20 cellular contexts compared by ENCODE assay signal in the genomic region with DNA sequence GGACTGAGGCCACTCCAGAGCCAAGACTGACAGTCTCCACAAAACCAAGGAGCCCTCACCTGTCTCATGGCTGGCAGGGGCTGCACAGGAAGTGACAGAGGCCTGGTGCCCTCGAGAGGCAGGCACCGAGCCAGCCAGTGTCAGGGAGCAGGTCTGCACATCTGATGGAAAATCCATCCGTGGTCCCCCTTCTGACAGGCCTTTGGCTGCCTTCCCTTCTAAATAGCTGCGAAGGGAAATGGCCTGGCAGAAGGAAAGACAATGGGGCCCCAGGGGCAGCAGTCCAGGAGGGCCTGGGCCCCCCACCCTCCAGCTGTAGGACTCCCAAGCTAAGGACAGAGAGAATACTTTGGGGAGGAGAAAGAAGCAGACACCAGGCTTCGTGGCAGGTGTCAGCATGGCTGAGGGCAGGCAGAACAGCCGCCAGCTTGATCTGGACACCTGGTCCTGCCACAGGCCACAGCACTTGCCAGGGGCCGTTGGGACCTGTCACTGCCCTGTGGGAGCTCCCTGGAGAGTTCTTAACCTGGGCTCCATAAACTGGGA. TPM values are rescaled to one million over a fixed set of nuclear protein-coding genes. Genes with fewer than 3 reads are reported as not detected.
DNase-seq lines count a peak whose midpoint lies in the region; ATAC-seq, FAIRE-seq and TF ChIP-seq lines count a peak whose summit lies in the region.
"Had no signal": no experiment of that assay in that cellular context is flagged by ENCODE, and none has a peak within 500 bp of the region (broad histone marks: within the 10 kb centered on the region; RNA-seq: fewer than 3 reads in every experiment).

No MANE protein-coding gene starts in this region.

- H3K27ac Mint-ChIP-seq in CD14-positive monocyte = no peak overlapping the region
- H3K27ac Mint-ChIP-seq in nephron = peak overlapping the region in 2 of 3 experiments; percentile 70 to 76
- H3K27ac Mint-ChIP-seq: stimulated activated effector memory CD8-positive, alpha-beta T cell treated with anti-CD3 and anti-CD28 coated beads, Interleukin-12 subunit alpha, Interleukin-12 subunit beta, amount 100 ng/mL, for 72 hours had no signal

- H3K36me3 Mint-ChIP-seq in CD14-positive monocyte (no peaks in the 10 kb centered on the region), nephron (ENCODE audit: low read depth) (no peaks in the 10 kb centered on the region)
- H3K36me3 Mint-ChIP-seq: stimulated activated effector memory CD8-positive, alpha-beta T cell treated with anti-CD3 and anti-CD28 coated beads, Interleukin-12 subunit alpha, Interleukin-12 subunit beta, amount 100 ng/mL, for 72 hours had no signal

- H3K4me1 Mint-ChIP-seq in CD14-positive monocyte (no peaks in the 10 kb centered on the region), nephron (peaks cover 83% of the 10 kb centered on the region)
- H3K4me1 Mint-ChIP-seq: stimulated activated effector memory CD8-positive, alpha-beta T cell treated with anti-CD3 and anti-CD28 coated beads, Interleukin-12 subunit alpha, Interleukin-12 subunit beta, amount 100 ng/mL, for 72 hours had no signal

- H3K36me3 ChIP-seq in BJ (ENCODE audit: control insufficient read depth, insufficient read depth, low read length) = no peaks in the 10 kb centered on the region; the same call in 1 of the 2 replicates
- H3K36me3 ChIP-seq: heart left ventricle had no signal

- H3K27me3 Mint-ChIP-seq in CD14-positive monocyte (ENCODE audit: low read depth in 3 of 3) (peaks cover 8 to 12% (median 8%) of the 10 kb centered on the region in 3 donors), nephron (ENCODE audit: low read depth) (peaks cover 9% of the 10 kb centered on the region)

- FAIRE-seq in frontal cortex (lab: Jason Lieb, UNC) = no peak
- FAIRE-seq: bronchial epithelial cell, endometrium, H54, TTC549 had no signal

- H3K4me3 Mint-ChIP-seq in CD14-positive monocyte = no peak overlapping the region
- H3K4me3 Mint-ChIP-seq in nephron = no peak overlapping the region
- H3K4me3 Mint-ChIP-seq: stimulated activated effector memory CD8-positive, alpha-beta T cell treated with anti-CD3 and anti-CD28 coated beads, Interleukin-12 subunit alpha, Interleukin-12 subunit beta, amount 100 ng/mL, for 72 hours had no signal

- peak overlapping the region; percentile 15 for H3K27ac ChIP-seq in VCaP
- H3K27ac ChIP-seq: heart left ventricle, KMS-11 had no signal

- H3K9me3 Mint-ChIP-seq in CD14-positive monocyte (peaks cover 0 to 3% (median 0%) of the 10 kb centered on the region in 7 donors), nephron (no peaks in the 10 kb centered on the region)
- H3K9me3 Mint-ChIP-seq: stimulated activated effector memory CD8-positive, alpha-beta T cell treated with anti-CD3 and anti-CD28 coated beads, Interleukin-12 subunit alpha, Interleukin-12 subunit beta, amount 100 ng/mL, for 72 hours had no signal

- TF ChIP-seq CTCF in BJ (IDR thresholded peaks at IDR 0.05; ENCODE audit: insufficient read depth, low read depth, low read length) (0 out of 2 replicates have a peak, but pooled peaks have one; percentile 3), CD14-positive monocyte (IDR thresholded peaks at IDR 0.05) (no peak), VCaP (conservative IDR thresholded peaks at IDR 0.05) (no peak), nephron (IDR thresholded peaks at IDR 0.05; ENCODE audit: unreplicated experiment in 3 of 3) (no peak)

- H3K4me3 ChIP-seq in BJ (ENCODE audit: low read depth, low read length) = no peak overlapping the region
- H3K4me3 ChIP-seq: heart left ventricle had no signal

- POLR2A ChIA-PET in BJ (lab: Charles Lee) = no interaction called here

- DNase-seq in BJ (ENCODE audit: low read depth) = no peak
- DNase-seq in CD14-positive monocyte (ENCODE audit: low spot score) = peak; percentile 22
- no peak for DNase-seq in mucosa of gallbladder (ENCODE audit: low spot score)
- DNase-seq in frontal cortex (ENCODE audit: low spot score in 2 of 2) = no peak
- DNase-seq: activated CD4-positive, alpha-beta T cell treated with anti-CD3 and anti-CD28 coated beads for 48 hours; activated CD8-positive, alpha-beta memory T cell treated with anti-CD3 and anti-CD28 coated beads, Interleukin-2, amount 50 U/mL, for 48 hours; COR-L47; NCI-H2029 treated with DMSO at 0.1 percent for 48 hours; SW 1271 had no signal

- CTCF ChIA-PET in BJ (lab: Yijun Ruan, JAX) = interaction anchor here (1.0 to 2.9 kb wide), 6 partner anchors 19 to 156 kb away, joined by 3 to 9 read pairs (median 4); no protein-coding TSS in a partner anchor

- no peaks in the 10 kb centered on the region for H3K27me3 ChIP-seq in BJ (ENCODE audit: control insufficient read depth, insufficient read depth, low read length)

- intact Hi-C loops in CD14-positive monocyte (cut with micrococcal nuclease) = no loop called here

- ATAC-seq in HG03159 (IDR thresholded peaks at IDR 0.05; ENCODE audit: unreplicated experiment) = no peak
- ATAC-seq: heart left ventricle; stimulated activated effector memory CD8-positive, alpha-beta T cell treated with anti-CD3 and anti-CD28 coated beads, Interleukin-12 subunit alpha, Interleukin-12 subunit beta, amount 100 ng/mL, for 72 hours had no signal

RNA-seq across cellular contexts. Expression of gene ADAMTS2, which starts 22.2 kb away (rescaled TPM):
- polyA plus RNA-seq in BJ (2011; rRNA removed) = 80.0 and 129 TPM in 2 replicates
- 121 and 171 TPM in 2 replicates for polyA minus RNA-seq in BJ (2011; rRNA and poly(A)+ RNA removed)
- under 1 TPM in 1 of 2 donors, not detected in 1; 0.74 TPM for polyA plus RNA-seq in CD14-positive monocyte
- total RNA-seq in mucosa of gallbladder = 18.9 TPM
- total RNA-seq in frontal cortex = 3.3 TPM
- total RNA-seq: NCI-H460 had no signal

Comparison
In these comparisons a context has a peak if more than half of its experiments do, and no peak if none do; other contexts are left out.
1. H3K27ac Mint-ChIP-seq: peak in nephron (2 of 3); none in CD14-positive monocyte (0 of 7).